ENCODE assay signal across 24 cellular contexts in the genomic region with DNA sequence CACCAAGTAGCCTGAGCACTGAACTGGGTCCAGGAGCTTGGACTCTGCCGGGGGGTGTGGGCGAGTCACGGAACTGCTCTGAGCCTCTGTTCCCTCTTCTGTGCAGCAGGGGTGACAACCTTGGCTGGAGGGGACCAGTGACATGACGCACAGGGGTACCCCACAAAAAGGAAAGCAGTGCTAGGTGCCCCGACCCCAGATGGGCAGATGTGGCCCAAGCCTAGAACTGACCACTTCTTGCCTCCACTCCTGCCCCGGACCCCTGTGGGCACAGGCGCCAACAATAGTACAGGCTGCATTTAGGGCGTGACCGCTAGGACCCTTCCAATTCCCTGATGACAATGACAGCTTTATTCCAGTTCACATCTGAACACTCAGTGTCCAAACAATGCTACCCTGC.
"Had no signal": no experiment of that assay in that cellular context is flagged by ENCODE, and none has a peak within 500 bp of the region (broad histone marks: within the 10 kb centered on the region; RNA-seq: fewer than 3 reads in every experiment).

No MANE protein-coding gene starts in this region.

- FAIRE-seq: endothelial cell of umbilical vein, keratinocyte, pancreas had no signal

- H3K4me3 Mint-ChIP-seq: immature natural killer cell; naive thymus-derived CD8-positive, alpha-beta T cell; stimulated activated memory B cell treated with anti-CD40 and anti-IgM and Interleukin-4, amounts not matched to agents 10 μg/mL and 1 μg/mL and 100 μg/mL, for 72 hours had no signal

- H3K27ac ChIP-seq: foreskin keratinocyte, pancreas, prostate gland, stomach, thoracic aorta, transverse colon had no signal

- H3K4me3 ChIP-seq: lung, mucosa of descending colon, pancreas, prostate gland, stomach, thoracic aorta, transverse colon had no signal

- H3K27me3 ChIP-seq: foreskin keratinocyte, pancreas, stomach, transverse colon had no signal

- H3K4me1 ChIP-seq: foreskin keratinocyte, pancreas, prostate gland, stomach, transverse colon had no signal

- H3K9me3 ChIP-seq: mucosa of descending colon, pancreas, prostate gland, thoracic aorta, transverse colon had no signal

- H3K4me1 Mint-ChIP-seq: immature natural killer cell; naive thymus-derived CD8-positive, alpha-beta T cell; stimulated activated memory B cell treated with anti-CD40 and anti-IgM and Interleukin-4, amounts not matched to agents 10 μg/mL and 1 μg/mL and 100 μg/mL, for 72 hours had no signal

- H3K36me3 ChIP-seq: prostate gland, thoracic aorta, transverse colon had no signal

- H3K27ac Mint-ChIP-seq: immature natural killer cell; stimulated activated memory B cell treated with anti-CD40 and anti-IgM and Interleukin-4, amounts not matched to agents 10 μg/mL and 1 μg/mL and 100 μg/mL, for 72 hours had no signal

- ATAC-seq: foreskin keratinocyte; left colon; left ventricle myocardium superior; mucosa of descending colon; naive thymus-derived CD8-positive, alpha-beta T cell; pancreas; stimulated activated memory B cell treated with anti-CD40 and anti-IgM and Interleukin-4, amounts not matched to agents 10 μg/mL and 1 μg/mL and 100 μg/mL, for 72 hours had no signal

- DNase-seq: central memory CD4-positive, alpha-beta T cell; effector memory CD4-positive, alpha-beta T cell; erythroblast; foreskin keratinocyte; immature natural killer cell; left colon; left ventricle myocardium superior; mucosa of descending colon; occipital lobe; retina; stimulated activated CD4-positive, alpha-beta T cell treated with anti-CD3 and anti-CD28 coated beads, Interleukin-15, amount 100 ng/mL, for 24 hours; stimulated activated CD4-positive, alpha-beta T cell treated with anti-CD3 and anti-CD28 coated beads, Interleukin-1b, Interleukin-23, amount 100 ng/mL, for 48 hours; stimulated activated CD4-positive, alpha-beta T cell treated with anti-CD3 and anti-CD28 coated beads, Interleukin-4, amount 100 ng/mL, for 24 hours; stomach; substantia nigra; transverse colon had no signal
